In genomic region chr10:102419561-102420442, GRCh38 we compare ENCODE assay signal across 8 cellular contexts. TPM values are rescaled to one million over a fixed set of nuclear protein-coding genes. Genes with fewer than 3 reads are reported as not detected.
A peak's percentile ranks its signal among the peaks of the same experiment; 100 is the strongest.
DNase-seq lines count a peak whose midpoint lies in the region; ATAC-seq, FAIRE-seq and TF ChIP-seq lines count a peak whose summit lies in the region.

No MANE protein-coding gene starts in this region.

- no peak overlapping the region for H3K27ac Mint-ChIP-seq in activated naive CD8-positive, alpha-beta T cell

- no peaks in the 10 kb centered on the region for H3K79me2 ChIP-seq in Karpas-422 (ENCODE audit: low read length)

- peak overlapping the region; percentile 72 for H3K9ac ChIP-seq in Karpas-422 (ENCODE audit: low read length)

- H3K9me3 ChIP-seq in Karpas-422 (ENCODE audit: low read length), result no peaks in the 10 kb centered on the region

- peak overlapping the region; percentile 80 for H3K4me2 ChIP-seq in Karpas-422 (ENCODE audit: low read depth, low read length, poor library complexity, severe bottlenecking)

- no peaks in the 10 kb centered on the region for H3K27me3 ChIP-seq in Karpas-422 (ENCODE audit: low read length)

- H3K27ac ChIP-seq in Karpas-422 (ENCODE audit: low read length), result peak overlapping the region; percentile 71

- H3K4me1 Mint-ChIP-seq in activated naive CD8-positive, alpha-beta T cell (ENCODE audit: low read depth), result peaks cover 35% of the 10 kb centered on the region

- H3K9me3 Mint-ChIP-seq in activated naive CD8-positive, alpha-beta T cell (ENCODE audit: low read depth), result no peaks in the 10 kb centered on the region

- H3K4me3 ChIP-seq in Karpas-422 (ENCODE audit: low read length), result peak overlapping the region; percentile 78

- no peak for FAIRE-seq in D721Med (lab: Jason Lieb, UNC)

- DNase-seq in Caki2 (ENCODE audit: low read depth) (peak; percentile 52), Karpas-422 (peak; percentile 81), SHP77 treated with DMSO at 0.1 percent for 48 hours (lab: John Stamatoyannopoulos, UW) (peak; percentile 57), left cardiac atrium (peak; percentile 58), putamen (ENCODE audit: low spot score) (peak; percentile 69), D721Med (ENCODE audit: insufficient read length, low spot score) (no peak)

- ATAC-seq in left cardiac atrium (peak; percentile 7 to 8), GM21390 (IDR thresholded peaks at IDR 0.05; ENCODE audit: unreplicated experiment) (no peak)

- H3K9me2 ChIP-seq in Karpas-422 (replicated peaks; ENCODE audit: insufficient read depth, low read length), result no peaks in the 10 kb centered on the region

- H4K20me1 ChIP-seq in Karpas-422 (ENCODE audit: insufficient read depth, low read depth, low read length), result no peaks in the 10 kb centered on the region

- no peaks in the 10 kb centered on the region for H3K36me3 ChIP-seq in Karpas-422 (ENCODE audit: insufficient read depth, low read length)

- intact Hi-C loops in left cardiac atrium (cut with DNase I), result no loop called here

- in situ Hi-C loops in Caki2 (cut with HindIII; ENCODE audit: low pct_unique_long_range_greater_than_20kb, low sequenced_read_pairs), result no loop called here

- peak overlapping the region; percentile 97 for H3K4me3 Mint-ChIP-seq in activated naive CD8-positive, alpha-beta T cell

- H3K27me3 Mint-ChIP-seq in activated naive CD8-positive, alpha-beta T cell, result peaks cover 15% of the 10 kb centered on the region

- TF ChIP-seq CTCF in D721Med (IDR thresholded peaks at IDR 0.05; ENCODE audit: insufficient read depth, missing control alignments), result no peak

- H2AFZ ChIP-seq in Karpas-422 (ENCODE audit: low read length), result no peak overlapping the region

- no peaks in the 10 kb centered on the region for H3K36me3 Mint-ChIP-seq in activated naive CD8-positive, alpha-beta T cell

- peaks cover 12% of the 10 kb centered on the region for H3K4me1 ChIP-seq in Karpas-422 (ENCODE audit: low read length)

RNA-seq across cellular contexts. Expression of gene FBXL15, which starts 0.8 kb away (rescaled TPM):
- total RNA-seq in Caki2 (2014; rRNA removed; shearing (Covaris generic); ENCODE audit: low replicate concordance), result 18.6 and 28.2 TPM in 2 replicates
- total RNA-seq in Karpas-422 (2014; rRNA removed; shearing (Covaris generic); ENCODE audit: low replicate concordance), result 2.4 and 3.6 TPM in 2 replicates
- 10 to 100 TPM; 13.1 to 14.0 TPM for total RNA-seq in left cardiac atrium

RNA-seq across cellular contexts. Expression of gene PSD, which starts 1.2 kb away (rescaled TPM):
- 0.78 and 0.87 TPM in 2 replicates for total RNA-seq in Caki2 (2014; rRNA removed; shearing (Covaris generic); ENCODE audit: low replicate concordance)
- total RNA-seq in Karpas-422 (2014; rRNA removed; shearing (Covaris generic); ENCODE audit: low replicate concordance), result 0.19 and 0.61 TPM in 2 replicates
- total RNA-seq in left cardiac atrium, result 1 to 10 TPM; 2.3 to 3.4 TPM

RNA-seq across cellular contexts. Expression of gene CUEDC2, which starts 12.6 kb away (rescaled TPM):
- 179 and 231 TPM in 2 replicates for total RNA-seq in Caki2 (2014; rRNA removed; shearing (Covaris generic); ENCODE audit: low replicate concordance)
- 27.1 and 34.1 TPM in 2 replicates for total RNA-seq in Karpas-422 (2014; rRNA removed; shearing (Covaris generic); ENCODE audit: low replicate concordance)
- total RNA-seq in left cardiac atrium, result 10 to 100 TPM; 61.8 to 66.3 TPM

RNA-seq across cellular contexts. Expression of gene NFKB2, which starts 24.3 kb away (rescaled TPM):
- total RNA-seq in Caki2 (2014; rRNA removed; shearing (Covaris generic); ENCODE audit: low replicate concordance), result 47.8 and 50.8 TPM in 2 replicates
- total RNA-seq in Karpas-422 (2014; rRNA removed; shearing (Covaris generic); ENCODE audit: low replicate concordance), result 3.1 and 7.4 TPM in 2 replicates
- 10 to 100 TPM; 16.1 to 24.9 TPM for total RNA-seq in left cardiac atrium

RNA-seq across cellular contexts. Expression of gene C10orf95, which starts 31.5 kb away (rescaled TPM):
- not detected in 2 replicates for total RNA-seq in Caki2 (2014; rRNA removed; shearing (Covaris generic); ENCODE audit: low replicate concordance)
- total RNA-seq in Karpas-422 (2014; rRNA removed; shearing (Covaris generic); ENCODE audit: low replicate concordance), result 0.78 TPM in 1 of 2 replicates, not detected in the other
- total RNA-seq in left cardiac atrium, result not detected
